16 cellular contexts compared by ENCODE assay signal in genomic region chr9:78306222-78307076, GRCh38. TPM values are rescaled to one million over a fixed set of nuclear protein-coding genes. Genes with fewer than 3 reads are reported as not detected.
DNase-seq lines count a peak whose midpoint lies in the region; ATAC-seq, FAIRE-seq and TF ChIP-seq lines count a peak whose summit lies in the region.
"Had no signal": no experiment of that assay in that cellular context is flagged by ENCODE, and none has a peak within 500 bp of the region (broad histone marks: within the 10 kb centered on the region; RNA-seq: fewer than 3 reads in every experiment).

No MANE protein-coding gene starts in this region.

- H2BK5ac ChIP-seq in H1 (ENCODE audit: low read depth, low read length) (no peak overlapping the region), mesenchymal stem cell (ENCODE audit: low read depth, low read length, poor library complexity, severe bottlenecking) (no peak overlapping the region)

- H3K79me2 ChIP-seq in H1 (ENCODE audit: control insufficient read depth in 1 of 2, insufficient read depth in 2 of 2, low read length in 2 of 2) = peaks cover 0 to 77% of the 10 kb centered on the region in 2 experiments; a peak in 2 of 4 replicates

- H3K36me3 Mint-ChIP-seq in activated T-cell treated with anti-CD3 and anti-CD28 coated beads, Interleukin-2, amount 50 U/mL, for 24 hours (ENCODE audit: low read depth) = peaks cover 96% of the 10 kb centered on the region
- peaks cover 79% of the 10 kb centered on the region for H3K36me3 Mint-ChIP-seq in activated CD4-positive, alpha-beta memory T cell treated with anti-CD3 and anti-CD28 coated beads, Interleukin-2, amount 10 ng/mL, durations not matched to agents 7 days and 5 days (ENCODE audit: low read depth)

- H3K4me1 ChIP-seq in H1 (replicated peaks in 1 of 4; ENCODE audit: control insufficient read depth in 3 of 4, insufficient read depth in 4 of 4, low read length in 3 of 4) = no peaks in the 10 kb centered on the region
- no peaks in the 10 kb centered on the region for H3K4me1 ChIP-seq in mesenchymal stem cell (ENCODE audit: control insufficient read depth, insufficient read depth, low read depth, low read length)
- H3K4me1 ChIP-seq: BE2C had no signal

- H3K4ac ChIP-seq in H1 (replicated peaks; ENCODE audit: insufficient read length, low read depth, low read length) (no peak overlapping the region), mesenchymal stem cell (ENCODE audit: low read depth in 1 of 2, low read length in 2 of 2) (no peak overlapping the region)

- TF ChIP-seq CTCF in H1 (IDR thresholded peaks at IDR 0.05; ENCODE audit: control extremely low read depth in 1 of 3, insufficient read depth in 1 of 3, low read depth in 1 of 3, low read length in 3 of 3) = no peak

- 77% methylated on average over 16 of the region's 16 CpGs; no CpG with 5 or more reads in 1 of the 2 experiments for WGBS in H1 (ENCODE audit: extremely low coverage in 1 of 2, insufficient coverage in 1 of 2, insufficient read length in 1 of 2, insufficient replicate concordance in 2 of 2, low coverage in 1 of 2, low lambda C conversion rate in 2 of 2, missing lambda C conversion rate in 1 of 2), 2 experiments
- WGBS in mesenchymal stem cell = 77% methylated on average over 13 of the region's 16 CpGs

- H3K56ac ChIP-seq in H1 (replicated peaks; ENCODE audit: insufficient read length, low read depth, low read length) = no peak overlapping the region

- H2BK120ac ChIP-seq in H1 (replicated peaks; ENCODE audit: low read depth, low read length) (no peak overlapping the region), mesenchymal stem cell (ENCODE audit: low read depth, low read length) (no peak overlapping the region)

- no peak for ATAC-seq in GM18511 (IDR thresholded peaks at IDR 0.05; ENCODE audit: unreplicated experiment)
- ATAC-seq: A549, GM12878 had no signal

- H3K4me1 Mint-ChIP-seq in activated T-cell treated with anti-CD3 and anti-CD28 coated beads, Interleukin-2, amount 50 U/mL, for 24 hours (ENCODE audit: low read depth) = no peaks in the 10 kb centered on the region
- peaks cover 6% of the 10 kb centered on the region for H3K4me1 Mint-ChIP-seq in activated CD4-positive, alpha-beta memory T cell treated with anti-CD3 and anti-CD28 coated beads, Interleukin-2, amount 10 ng/mL, durations not matched to agents 7 days and 5 days
- H3K4me1 Mint-ChIP-seq: CD4-positive, alpha-beta memory T cell had no signal

- no peak for DNase-seq in SK-N-MC (ENCODE audit: low read depth, low spot score)
- DNase-seq in H1 (ENCODE audit: low read depth in 1 of 2, low spot score in 2 of 2) = no peak
- DNase-seq in mesenchymal stem cell = no peak
- no peak for DNase-seq in activated T-cell treated with anti-CD3 and anti-CD28 coated beads, Interleukin-2, amount 50 U/mL, for 24 hours
- DNase-seq in activated CD4-positive, alpha-beta memory T cell treated with anti-CD3 and anti-CD28 coated beads, Interleukin-2, amount 10 ng/mL, durations not matched to agents 7 days and 5 days = no peak
- DNase-seq: BE2C; CD4-positive, alpha-beta memory T cell; DMS79; GOT3; HCEC 1CT; HFFc6 had no signal

- no peak overlapping the region for H3K27ac Mint-ChIP-seq in activated T-cell treated with anti-CD3 and anti-CD28 coated beads, Interleukin-2, amount 50 U/mL, for 24 hours
- H3K27ac Mint-ChIP-seq in activated CD4-positive, alpha-beta memory T cell treated with anti-CD3 and anti-CD28 coated beads, Interleukin-2, amount 10 ng/mL, durations not matched to agents 7 days and 5 days = no peak overlapping the region
- H3K27ac Mint-ChIP-seq: HFFc6 had no signal

- H2BK15ac ChIP-seq in H1 (ENCODE audit: low read length) (no peak overlapping the region), mesenchymal stem cell (ENCODE audit: low read depth, poor library complexity, severe bottlenecking) (no peak overlapping the region)

- POLR2A ChIA-PET in H1 (lab: Charles Lee; ENCODE audit: partially characterized antibody) = interaction anchor here (0.7 to 27.8 kb wide), 6 partner anchors 3 to 167 kb away, joined by 3 to 936 read pairs (median 521); partner anchors contain the start of gene PSAT1
- POLR2A ChIA-PET in activated CD4-positive, alpha-beta memory T cell treated with anti-CD3 and anti-CD28 coated beads, Interleukin-2, amount 10 ng/mL, durations not matched to agents 7 days and 5 days (lab: Charles Lee) = no interaction called here

- no peaks in the 10 kb centered on the region for H3K9me3 ChIP-seq in SK-N-MC (ENCODE audit: low read depth, low read length)
- H3K9me3 ChIP-seq in H1 (ENCODE audit: insufficient read depth in 2 of 2, low read depth in 1 of 2, low read length in 1 of 2) = no peaks in the 10 kb centered on the region; a peak in 1 of 4 replicates
- H3K9me3 ChIP-seq in mesenchymal stem cell (ENCODE audit: control insufficient read depth, low read length) = no peaks in the 10 kb centered on the region
- H3K9me3 ChIP-seq: A549, BE2C had no signal

- no peak for TF ChIP-seq EP300 in H1 (IDR thresholded peaks at IDR 0.05; ENCODE audit: borderline replicate concordance in 1 of 2, low read depth in 2 of 2, low read length in 2 of 2)

- CTCF ChIA-PET in H1 (lab: Charles Lee; ENCODE audit: partially characterized antibody) = no interaction called here
- CTCF ChIA-PET in activated CD4-positive, alpha-beta memory T cell treated with anti-CD3 and anti-CD28 coated beads, Interleukin-2, amount 10 ng/mL, durations not matched to agents 7 days and 5 days (lab: Charles Lee) = no interaction called here

- no peak for FAIRE-seq in H1 (lab: Jason Lieb, UNC)
- FAIRE-seq: A549, GM12878, GM18507 had no signal

- H2AFZ ChIP-seq in H1 (ENCODE audit: low read length) = no peak overlapping the region
- no peak overlapping the region for H2AFZ ChIP-seq in mesenchymal stem cell (ENCODE audit: low read depth, low read length)

- no peak for TF ChIP-seq RAD21 in H1 (IDR thresholded peaks at IDR 0.05 in 1 of 2, conservative IDR thresholded peaks at IDR 0.05 in 1 of 2; ENCODE audit: low read depth in 2 of 2, low read length in 2 of 2)

- H2BK12ac ChIP-seq in H1 (ENCODE audit: low read depth, low read length) = no peak overlapping the region
- H2BK12ac ChIP-seq in mesenchymal stem cell (ENCODE audit: low read length in 2 of 2) = no peak overlapping the region

- H3K27ac ChIP-seq in SK-N-MC (peak overlapping the region; percentile 60; the same call in 1 of the 2 replicates), H1 (ENCODE audit: low read depth, low read length) (no peak overlapping the region), mesenchymal stem cell (ENCODE audit: low read length, poor library complexity, severe bottlenecking) (no peak overlapping the region)
- H3K27ac ChIP-seq: A549, C4-2B had no signal

- H2BK20ac ChIP-seq in H1 (ENCODE audit: low read length) = no peak overlapping the region

- H4K20me1 ChIP-seq in H1 (replicated peaks in 1 of 2; ENCODE audit: control insufficient read depth in 1 of 2, insufficient read depth in 2 of 2, low read length in 2 of 2) = peaks cover 18 to 23% of the 10 kb centered on the region in 2 experiments

- H3K4me3 Mint-ChIP-seq in activated T-cell treated with anti-CD3 and anti-CD28 coated beads, Interleukin-2, amount 50 U/mL, for 24 hours = no peak overlapping the region
- H3K4me3 Mint-ChIP-seq in activated CD4-positive, alpha-beta memory T cell treated with anti-CD3 and anti-CD28 coated beads, Interleukin-2, amount 10 ng/mL, durations not matched to agents 7 days and 5 days = no peak overlapping the region
- H3K4me3 Mint-ChIP-seq: CD4-positive, alpha-beta memory T cell; HFFc6 had no signal

- H3K9ac ChIP-seq in SK-N-MC (ENCODE audit: insufficient read length) = no peak overlapping the region
- H3K9ac ChIP-seq in H1 (replicated peaks in 1 of 4; ENCODE audit: extremely low read depth in 1 of 4, low read depth in 3 of 4, low read length in 3 of 4) = no peak overlapping the region; a peak in 1 of 7 replicates
- no peak overlapping the region for H3K9ac ChIP-seq in mesenchymal stem cell (ENCODE audit: low read length)

- no peaks in the 10 kb centered on the region for H3K27me3 ChIP-seq in H1 (replicated peaks in 1 of 4; ENCODE audit: control insufficient read depth in 3 of 4, extremely low read depth in 1 of 4, insufficient read depth in 3 of 4, low read length in 3 of 4)
- no peaks in the 10 kb centered on the region for H3K27me3 ChIP-seq in mesenchymal stem cell (ENCODE audit: control insufficient read depth in 1 of 2, insufficient read depth in 1 of 2, low read length in 2 of 2)
- H3K27me3 ChIP-seq: BE2C had no signal

- no peak overlapping the region for H3K4me3 ChIP-seq in SK-N-MC
- no peak overlapping the region for H3K4me3 ChIP-seq in H1 (ENCODE audit: extremely low read depth in 1 of 4, insufficient read depth in 2 of 4, low read depth in 3 of 4, low read length in 4 of 4)
- no peak overlapping the region for H3K4me3 ChIP-seq in mesenchymal stem cell (ENCODE audit: insufficient read depth in 1 of 2, low read depth in 1 of 2, low read length in 2 of 2)
- H3K4me3 ChIP-seq: A549, GM12878 had no signal

- no peak overlapping the region for H3K18ac ChIP-seq in H1 (ENCODE audit: extremely low read depth, low read length)
- no peak overlapping the region for H3K18ac ChIP-seq in mesenchymal stem cell (ENCODE audit: low read depth in 1 of 2, low read length in 2 of 2)

- H2AK5ac ChIP-seq in H1 (ENCODE audit: low read depth, low read length) (no peak overlapping the region), mesenchymal stem cell (ENCODE audit: low read length, severe bottlenecking) (no peak overlapping the region)

- H3K79me1 ChIP-seq in H1 (ENCODE audit: low read depth, low read length) (peaks cover 3% of the 10 kb centered on the region; the same call in 1 of the 2 replicates), mesenchymal stem cell (replicated peaks; ENCODE audit: low read length, poor library complexity, severe bottlenecking) (peaks cover 16% of the 10 kb centered on the region)

- H4K5ac ChIP-seq in H1 (ENCODE audit: insufficient read length, low read depth, low read length) = no peak overlapping the region

- H3K36me3 ChIP-seq in SK-N-MC (ENCODE audit: insufficient read depth, low read length) (peaks cover 100% of the 10 kb centered on the region), H1 (ENCODE audit: control insufficient read depth in 2 of 4, insufficient read depth in 4 of 4, low read length in 3 of 4) (peaks cover 55 to 100% (median 94%) of the 10 kb centered on the region in 4 experiments), mesenchymal stem cell (ENCODE audit: control insufficient read depth in 1 of 2, insufficient read depth in 2 of 2, low read depth in 1 of 2, low read length in 2 of 2) (peaks cover 0 to 45% of the 10 kb centered on the region in 2 experiments)

- H3K14ac ChIP-seq in H1 (ENCODE audit: insufficient read length) (no peak overlapping the region), mesenchymal stem cell (ENCODE audit: low read length in 2 of 2) (no peak overlapping the region)

- TF ChIP-seq POLR2A in H1 (IDR thresholded peaks at IDR 0.05; ENCODE audit: control extremely low read depth in 1 of 2, low read depth in 2 of 2, low read length in 2 of 2) = peak; percentile 54 to 63; a peak in 2 of 3 replicates

- H3K23ac ChIP-seq in H1 (ENCODE audit: insufficient read length) = no peak overlapping the region
- no peak overlapping the region for H3K23ac ChIP-seq in mesenchymal stem cell (ENCODE audit: low read length in 2 of 2)

- peak overlapping the region; percentile 62; the same call in 1 of the 2 replicates for H4K8ac ChIP-seq in H1 (ENCODE audit: extremely low read depth, insufficient read depth, low read length)
- H4K8ac ChIP-seq in mesenchymal stem cell (ENCODE audit: low read length) = peak overlapping the region; percentile 50

- no peaks in the 10 kb centered on the region for H3K23me2 ChIP-seq in H1 (ENCODE audit: low read depth, low read length)

- H4K91ac ChIP-seq in H1 (replicated peaks; ENCODE audit: insufficient read length, low read length) (no peak overlapping the region), mesenchymal stem cell (ENCODE audit: low read length) (no peak overlapping the region)

- H3K4me2 ChIP-seq in H1 (ENCODE audit: insufficient read depth in 1 of 2, low read depth in 2 of 2, low read length in 2 of 2) (no peak overlapping the region), mesenchymal stem cell (ENCODE audit: low read length, poor library complexity, severe bottlenecking) (no peak overlapping the region)
- H3K4me2 ChIP-seq: A549 had no signal

- H3K27me3 Mint-ChIP-seq in activated T-cell treated with anti-CD3 and anti-CD28 coated beads, Interleukin-2, amount 50 U/mL, for 24 hours = no peaks in the 10 kb centered on the region
- no peaks in the 10 kb centered on the region for H3K27me3 Mint-ChIP-seq in activated CD4-positive, alpha-beta memory T cell treated with anti-CD3 and anti-CD28 coated beads, Interleukin-2, amount 10 ng/mL, durations not matched to agents 7 days and 5 days
- H3K27me3 Mint-ChIP-seq: CD4-positive, alpha-beta memory T cell had no signal

- no peaks in the 10 kb centered on the region for H3K9me3 Mint-ChIP-seq in activated T-cell treated with anti-CD3 and anti-CD28 coated beads, Interleukin-2, amount 50 U/mL, for 24 hours
- no peaks in the 10 kb centered on the region for H3K9me3 Mint-ChIP-seq in activated CD4-positive, alpha-beta memory T cell treated with anti-CD3 and anti-CD28 coated beads, Interleukin-2, amount 10 ng/mL, durations not matched to agents 7 days and 5 days
- H3K9me3 Mint-ChIP-seq: CD4-positive, alpha-beta memory T cell; HFFc6 had no signal

RNA-seq across cellular contexts. Expression of gene PSAT1, which starts 9.5 kb away (rescaled TPM):
- total RNA-seq in H1 (2021; fragmentation: NEBNext Ultra II Directional; extraction: Animal tissue kit (Norgen Biotek cat#: 25700)) = 317 and 341 TPM in 2 replicates
- polyA plus RNA-seq in H1 (2011; rRNA removed) = 204 and 233 TPM in 2 replicates
- polyA plus RNA-seq in H1 (2011; cell fraction: cytosol; rRNA removed) = 315 TPM
- polyA plus RNA-seq in H1 (2011; cell fraction: nucleus; rRNA removed) = 116 TPM
- polyA plus RNA-seq in H1 (2012, experiment 1 of 2) = 239 to 279 TPM (median 247 TPM) in 4 replicates
- 169 TPM for polyA plus RNA-seq in H1 (2012, experiment 2 of 2)
- 140 TPM for polyA plus RNA-seq in H1 (2013, experiment 1 of 2)
- polyA plus RNA-seq in H1 (2013, experiment 2 of 2) = 141 TPM
- polyA minus RNA-seq in H1 (2011; rRNA and poly(A)+ RNA removed) = 229 and 231 TPM in 2 replicates
- 138 TPM for polyA minus RNA-seq in H1 (2011; cell fraction: cytosol; rRNA and poly(A)+ RNA removed)
- polyA minus RNA-seq in H1 (2011; cell fraction: nucleus; rRNA and poly(A)+ RNA removed) = 122 TPM
- 93.9 TPM for polyA plus RNA-seq in mesenchymal stem cell (2013, experiment 1 of 2)
- 102 TPM for polyA plus RNA-seq in mesenchymal stem cell (2013, experiment 2 of 2)
- 100 to 1,000 TPM; 125 to 130 TPM for total RNA-seq in activated CD4-positive, alpha-beta memory T cell treated with anti-CD3 and anti-CD28 coated beads, Interleukin-2, amount 10 ng/mL, durations not matched to agents 7 days and 5 days
